1 cellular context compared by ENCODE assay signal in genomic region chr20:5205348-5206210, GRCh38.
A peak's percentile ranks its signal among the peaks of the same experiment; 100 is the strongest.
TF ChIP-seq lines count a peak whose summit lies in the region.

No MANE protein-coding gene starts in this region.

TF ChIP-seq in HepG2, 621 proteins besides CTCF, POLR2A, EP300 and RAD21 (continued from another document and continues in another):
- TF ChIP-seq ZMYM4 (CRISPR knock-in tag; IDR thresholded peaks at IDR 0.05) (peak; percentile 43; the same call in 1 of the 2 replicates), ZNF513 (CRISPR knock-in tag; conservative IDR thresholded peaks at IDR 0.05) (no peak), KDM2A (CRISPR knock-in tag; IDR thresholded peaks at IDR 0.05; ENCODE audit: borderline replicate concordance, low read depth) (peak; percentile 67; the same call in 1 of the 2 replicates), SPEN (CRISPR knock-in tag; IDR thresholded peaks at IDR 0.05; ENCODE audit: low read depth) (0 out of 2 replicates have a peak, but pooled peaks have one; percentile 17), SAP130 (CRISPR knock-in tag; IDR thresholded peaks at IDR 0.05; ENCODE audit: low read depth) (peak; percentile 47; the same call in 1 of the 2 replicates), ZBTB10 (CRISPR knock-in tag; IDR thresholded peaks at IDR 0.05; ENCODE audit: borderline replicate concordance) (no peak), TCF7 (IDR thresholded peaks at IDR 0.05; ENCODE audit: low read depth) (no peak), FOXA1 (IDR thresholded peaks at IDR 0.05) (no peak), FOXA1 (CRISPR knock-in tag; IDR thresholded peaks at IDR 0.05) (0 out of 2 replicates have a peak, but pooled peaks have one; percentile 10), ZBTB7A (CRISPR knock-in tag; IDR thresholded peaks at IDR 0.05) (no peak), ZNF30 (CRISPR knock-in tag; IDR thresholded peaks at IDR 0.05) (no peak), CREB3 (CRISPR knock-in tag; IDR thresholded peaks at IDR 0.05) (0 out of 2 replicates have a peak, but pooled peaks have one; percentile 26), ZNF282 (IDR thresholded peaks at IDR 0.05; ENCODE audit: partially characterized antibody) (no peak), ZBTB38 (CRISPR knock-in tag; IDR thresholded peaks at IDR 0.05) (no peak), YY1 (IDR thresholded peaks at IDR 0.05; ENCODE audit: insufficient read depth, insufficient replicate concordance, low read depth, low read length) (peak; percentile 43), ZSCAN9 (CRISPR knock-in tag; IDR thresholded peaks at IDR 0.05; ENCODE audit: borderline replicate concordance) (0 out of 2 replicates have a peak, but pooled peaks have one; percentile 41), PRPF4 (IDR thresholded peaks at IDR 0.05; ENCODE audit: low read depth, low read length, poor library complexity, severe bottlenecking) (no peak), RCOR2 (CRISPR knock-in tag; IDR thresholded peaks at IDR 0.05) (no peak), GATAD2A (CRISPR knock-in tag; IDR thresholded peaks at IDR 0.05) (0 out of 2 replicates have a peak, but pooled peaks have one; percentile 29), ZNF598 (CRISPR knock-in tag; IDR thresholded peaks at IDR 0.05; ENCODE audit: borderline replicate concordance) (0 out of 2 replicates have a peak, but pooled peaks have one; percentile 68), MIER3 (CRISPR knock-in tag; IDR thresholded peaks at IDR 0.05; ENCODE audit: borderline replicate concordance) (0 out of 2 replicates have a peak, but pooled peaks have one; percentile 45), JUNB (CRISPR knock-in tag; IDR thresholded peaks at IDR 0.05; ENCODE audit: borderline replicate concordance) (no peak), CREM (IDR thresholded peaks at IDR 0.05) (no peak), CREM (CRISPR knock-in tag; IDR thresholded peaks at IDR 0.05) (no peak), MXI1 (IDR thresholded peaks at IDR 0.05; ENCODE audit: borderline replicate concordance, low read depth, low read length) (0 out of 3 replicates have a peak, but pooled peaks have one; percentile 28), HIC2 (CRISPR knock-in tag; IDR thresholded peaks at IDR 0.05; ENCODE audit: low read depth) (no peak), ARID5B (CRISPR knock-in tag; IDR thresholded peaks at IDR 0.05) (peak; percentile 28; the same call in 1 of the 2 replicates), ZNF407 (CRISPR knock-in tag; IDR thresholded peaks at IDR 0.05; ENCODE audit: not compliant biosample characterization) (no peak), ZNF44 (CRISPR knock-in tag; IDR thresholded peaks at IDR 0.05) (0 out of 2 replicates have a peak, but pooled peaks have one; percentile 62), ZNF569 (CRISPR knock-in tag; IDR thresholded peaks at IDR 0.05; ENCODE audit: borderline replicate concordance) (no peak), ZNF556 (CRISPR knock-in tag; IDR thresholded peaks at IDR 0.05; ENCODE audit: borderline replicate concordance) (no peak), SNAPC5 (CRISPR knock-in tag; IDR thresholded peaks at IDR 0.05; ENCODE audit: borderline replicate concordance) (no peak), ZNF296 (CRISPR knock-in tag; conservative IDR thresholded peaks at IDR 0.05) (no peak), XRCC5 (optimal IDR thresholded peaks at IDR 0.05; ENCODE audit: low read length) (peak; percentile 92), SIX1 (CRISPR knock-in tag; IDR thresholded peaks at IDR 0.05; ENCODE audit: borderline replicate concordance) (peak; percentile 14; the same call in 1 of the 2 replicates), KMT2B (CRISPR knock-in tag; IDR thresholded peaks at IDR 0.05) (0 out of 2 replicates have a peak, but pooled peaks have one; percentile 41), ZFP36L1 (CRISPR knock-in tag; IDR thresholded peaks at IDR 0.05) (peak; percentile 56; the same call in 1 of the 2 replicates), ZKSCAN1 (IDR thresholded peaks at IDR 0.05; ENCODE audit: low read length) (peak; percentile 96), STAG1 (CRISPR knock-in tag; IDR thresholded peaks at IDR 0.05) (peak; percentile 93), ERF (CRISPR knock-in tag; IDR thresholded peaks at IDR 0.05) (0 out of 2 replicates have a peak, but pooled peaks have one; percentile 29), ZNF136 (CRISPR knock-in tag; IDR thresholded peaks at IDR 0.05; ENCODE audit: low read depth) (0 out of 2 replicates have a peak, but pooled peaks have one; percentile 41), ZNF34 (CRISPR knock-in tag; IDR thresholded peaks at IDR 0.05; ENCODE audit: borderline replicate concordance) (no peak), ZSCAN20 (CRISPR knock-in tag; IDR thresholded peaks at IDR 0.05; ENCODE audit: borderline replicate concordance) (no peak)
